Comparison of ENCODE assay signal across 12 cellular contexts in the genomic region with DNA sequence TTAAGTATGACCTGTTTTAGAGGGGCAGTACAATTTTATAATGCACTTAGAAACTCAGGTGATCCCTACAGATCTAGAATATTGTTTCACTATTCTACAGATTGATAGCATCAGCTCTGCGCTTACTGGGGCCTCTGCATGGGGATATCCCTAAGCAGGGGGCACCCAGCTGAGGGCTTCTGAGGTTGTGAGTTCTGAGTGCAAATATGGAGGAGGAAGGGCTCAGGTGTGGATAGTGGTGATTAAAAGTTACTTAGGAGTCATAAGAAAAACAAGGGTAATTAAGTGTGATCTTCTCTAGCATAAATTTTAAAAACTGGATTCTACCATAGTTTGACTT.
A peak's percentile ranks its signal among the peaks of the same experiment; 100 is the strongest.
DNase-seq lines count a peak whose midpoint lies in the region; ATAC-seq, FAIRE-seq and TF ChIP-seq lines count a peak whose summit lies in the region.
"Had no signal": no experiment of that assay in that cellular context is flagged by ENCODE, and none has a peak within 500 bp of the region (broad histone marks: within the 10 kb centered on the region; RNA-seq: fewer than 3 reads in every experiment).

No MANE protein-coding gene starts in this region.

- intact Hi-C loops in GM12878 (cut with micrococcal nuclease; ENCODE audit: unreplicated experiment) (no loop called here), spleen (cut with DNase I; ENCODE audit: low total_unique reads) (no loop called here)

- H3K27me3 Mint-ChIP-seq in activated T-cell treated with anti-CD3 and anti-CD28 coated beads, Interleukin-2, amount 50 U/mL, for 4 hours (ENCODE audit: low read depth): peaks cover 3% of the 10 kb centered on the region

- H3K4me3 ChIP-seq in GM12878 (no peak overlapping the region), spleen (no peak overlapping the region)
- H3K4me3 ChIP-seq: BLaER1, smooth muscle cell had no signal

- ATAC-seq in GM18907 (IDR thresholded peaks at IDR 0.05; ENCODE audit: unreplicated experiment) (peak; percentile 67), GM21786 (IDR thresholded peaks at IDR 0.05; ENCODE audit: unreplicated experiment) (peak; percentile 41), HG03108 (IDR thresholded peaks at IDR 0.05; ENCODE audit: unreplicated experiment) (peak; percentile 31), GM12878 (peak; percentile 76)
- no peak for ATAC-seq in activated T-cell treated with anti-CD3 and anti-CD28 coated beads, Interleukin-2, amount 50 U/mL, for 4 hours

- BruUV-seq in GM12878 (replicated peaks; lab: Mats Ljungman, UMichigan): no TSS peak

- no peaks in the 10 kb centered on the region for H3K9me3 Mint-ChIP-seq in activated T-cell treated with anti-CD3 and anti-CD28 coated beads, Interleukin-2, amount 50 U/mL, for 4 hours

- TF ChIP-seq EP300 in GM12878 (IDR thresholded peaks at IDR 0.05; ENCODE audit: borderline replicate concordance in 1 of 2, control insufficient read depth in 1 of 2, low read depth in 2 of 2, low read length in 2 of 2): no peak

- SMC1A ChIA-PET in GM12878 (lab: Charles Lee; ENCODE audit: uncharacterized antibody, unreplicated experiment): interaction anchor here (0.7 to 2.1 kb wide), 20 partner anchors 8 to 178 kb away, joined by 3 to 10 read pairs (median 4); no protein-coding TSS in a partner anchor

- H3K27ac ChIP-seq in GM12878 (ENCODE audit: control insufficient read depth, insufficient read depth) (no peak overlapping the region), spleen (no peak overlapping the region)
- H3K27ac ChIP-seq: BLaER1, HL-60 had no signal

- RAD21 ChIA-PET in GM12878 (lab: Charles Lee; ENCODE audit: unreplicated experiment): interaction anchor here (0.8 to 2.1 kb wide), 21 partner anchors 8 to 181 kb away, joined by 3 to 11 read pairs (median 4); no protein-coding TSS in a partner anchor

- POLR2A ChIA-PET in GM12878 (lab: Charles Lee): interaction anchor here (0.6 to 1.0 kb wide), 4 partner anchors 11 to 246 kb away, joined by 3 read pairs; no protein-coding TSS in a partner anchor

- in situ Hi-C loops in GM12878 (cut with MboI): no loop called here

- H3K9me3 ChIP-seq in GM12878 (replicated peaks; ENCODE audit: control insufficient read depth, insufficient read depth, low read length) (no peaks in the 10 kb centered on the region; the same call in 2 of the 3 replicates), spleen (no peaks in the 10 kb centered on the region)

- H3K36me3 Mint-ChIP-seq in activated T-cell treated with anti-CD3 and anti-CD28 coated beads, Interleukin-2, amount 50 U/mL, for 4 hours (ENCODE audit: insufficient read depth): no peaks in the 10 kb centered on the region

- H2AFZ ChIP-seq in GM12878 (ENCODE audit: control insufficient read depth, low read depth, low read length): no peak overlapping the region

- peak overlapping the region; percentile 27; the same call in 1 of the 2 replicates for H3K4me2 ChIP-seq in GM12878 (ENCODE audit: control insufficient read depth, insufficient read depth)
- H3K4me2 ChIP-seq: BLaER1 had no signal

- no peak for FAIRE-seq in GM12878 (lab: Jason Lieb, UNC)

- TF ChIP-seq POLR2A in GM12878 (IDR thresholded peaks at IDR 0.05; ENCODE audit: low read depth, low read length) (no peak), spleen (IDR thresholded peaks at IDR 0.05) (no peak)

- CTCF ChIA-PET in GM12878 (lab: Yijun Ruan, JAX): interaction anchor here (0.7 to 1.3 kb wide), 5 partner anchors 9 to 148 kb away, joined by 3 to 4 read pairs (median 3); no protein-coding TSS in a partner anchor

- H3K4me1 Mint-ChIP-seq in activated T-cell treated with anti-CD3 and anti-CD28 coated beads, Interleukin-2, amount 50 U/mL, for 4 hours (ENCODE audit: low read depth): no peaks in the 10 kb centered on the region

- no peak overlapping the region for H3K9ac ChIP-seq in GM12878 (ENCODE audit: control insufficient read depth, insufficient read depth, low read length)
- H3K9ac ChIP-seq: BLaER1 had no signal

- WGBS in GM12878 (ENCODE audit: insufficient coverage, insufficient replicate concordance, low lambda C conversion rate, missing lambda C conversion rate): 88% methylated on average over 1 of the region's 1 CpG
- 71 to 92% (median 83%) methylated on average over 1 of the region's 1 CpG for WGBS in spleen, 5 donors

- no peak for TF ChIP-seq RAD21 in GM12878 (IDR thresholded peaks at IDR 0.05; ENCODE audit: insufficient read depth, low read depth, low read length)

- peaks cover 8% of the 10 kb centered on the region; the same call in 1 of the 2 replicates for H3K4me1 ChIP-seq in GM12878 (ENCODE audit: control insufficient read depth, insufficient read depth, low read length)
- H3K4me1 ChIP-seq in spleen: peaks cover 0 to 10% (median 3%) of the 10 kb centered on the region in 6 donors

- no peaks in the 10 kb centered on the region for H3K79me2 ChIP-seq in GM12878 (ENCODE audit: control insufficient read depth, insufficient read depth, low read length)

- DNase-seq in GM12878 (ENCODE audit: low read depth, low spot score): no peak
- DNase-seq in spleen: no peak
- DNase-seq in activated T-cell treated with anti-CD3 and anti-CD28 coated beads, Interleukin-2, amount 50 U/mL, for 4 hours: no peak
- no peak for DNase-seq in NCI-H226
- DNase-seq in EL: no peak
- DNase-seq: stimulated activated CD8-positive, alpha-beta memory T cell treated with anti-CD3 and anti-CD28 coated beads, Interleukin-4, amount 100 ng/mL, for 48 hours had no signal

- H3K4me3 Mint-ChIP-seq in activated T-cell treated with anti-CD3 and anti-CD28 coated beads, Interleukin-2, amount 50 U/mL, for 4 hours: no peak overlapping the region

- H3K36me3 ChIP-seq in GM12878 (ENCODE audit: control insufficient read depth in 2 of 2, insufficient read depth in 2 of 2, low read length in 1 of 2) (no peaks in the 10 kb centered on the region), spleen (no peaks in the 10 kb centered on the region)
- H3K36me3 ChIP-seq: BLaER1 had no signal

- no peak for TF ChIP-seq CTCF in GM12878 (IDR thresholded peaks at IDR 0.05 in 2 of 3, conservative IDR thresholded peaks at IDR 0.05 in 1 of 3; ENCODE audit: control insufficient read depth in 2 of 3, extremely low read depth in 1 of 3, insufficient read depth in 1 of 3, low read depth in 3 of 3, low read length in 3 of 3)
- no peak for TF ChIP-seq CTCF in spleen (IDR thresholded peaks at IDR 0.05 in 8 of 11, conservative IDR thresholded peaks at IDR 0.05 in 3 of 11)

- H3K27me3 ChIP-seq in GM12878 (replicated peaks in 1 of 2; ENCODE audit: control insufficient read depth in 2 of 2, insufficient read depth in 2 of 2, low read length in 1 of 2) (no peaks in the 10 kb centered on the region), spleen (replicated peaks in 1 of 7) (no peaks in the 10 kb centered on the region)
- H3K27me3 ChIP-seq: BLaER1 had no signal

- no peaks in the 10 kb centered on the region for H4K20me1 ChIP-seq in GM12878 (ENCODE audit: control insufficient read depth, insufficient read depth)
- H4K20me1 ChIP-seq: BLaER1 had no signal

TF ChIP-seq in GM12878, 131 proteins besides CTCF, POLR2A, EP300 and RAD21:
- TF ChIP-seq IKZF1 (conservative IDR thresholded peaks at IDR 0.05): 0 out of 2 replicates have a peak, but pooled peaks have one; percentile 2
- TF ChIP-seq MTA2 (IDR thresholded peaks at IDR 0.05; ENCODE audit: low read depth): peak; percentile 14
- 0 out of 2 replicates have a peak, but pooled peaks have one; percentile 7 for TF ChIP-seq JUNB (IDR thresholded peaks at IDR 0.05)
- TF ChIP-seq ATF7 (IDR thresholded peaks at IDR 0.05; ENCODE audit: low read depth): 0 out of 2 replicates have a peak, but pooled peaks have one; percentile 18
- TF ChIP-seq, protein P1, sequence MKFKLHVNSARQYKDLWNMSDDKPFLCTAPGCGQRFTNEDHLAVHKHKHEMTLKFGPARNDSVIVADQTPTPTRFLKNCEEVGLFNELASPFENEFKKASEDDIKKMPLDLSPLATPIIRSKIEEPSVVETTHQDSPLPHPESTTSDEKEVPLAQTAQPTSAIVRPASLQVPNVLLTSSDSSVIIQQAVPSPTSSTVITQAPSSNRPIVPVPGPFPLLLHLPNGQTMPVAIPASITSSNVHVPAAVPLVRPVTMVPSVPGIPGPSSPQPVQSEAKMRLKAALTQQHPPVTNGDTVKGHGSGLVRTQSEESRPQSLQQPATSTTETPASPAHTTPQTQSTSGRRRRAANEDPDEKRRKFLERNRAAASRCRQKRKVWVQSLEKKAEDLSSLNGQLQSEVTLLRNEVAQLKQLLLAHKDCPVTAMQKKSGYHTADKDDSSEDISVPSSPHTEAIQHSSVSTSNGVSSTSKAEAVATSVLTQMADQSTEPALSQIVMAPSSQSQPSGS (IDR thresholded peaks at IDR 0.05; ENCODE audit: low read length): no peak
- TF ChIP-seq FOXK2 (IDR thresholded peaks at IDR 0.05): no peak
- TF ChIP-seq ZNF24 (IDR thresholded peaks at IDR 0.05): no peak

Comparison
In these comparisons a context has a peak if more than half of its experiments do, and no peak if none do; other contexts are left out.
1. ATAC-seq: peak in GM18907 (single experiment), GM21786 (single experiment), HG03108 (single experiment) and GM12878 (single experiment); none in activated T-cell treated with anti-CD3 and anti-CD28 coated beads, Interleukin-2, amount 50 U/mL, for 4 hours (0 of 2).